Comparison of ENCODE assay signal across 2 cellular contexts in the genomic region with DNA sequence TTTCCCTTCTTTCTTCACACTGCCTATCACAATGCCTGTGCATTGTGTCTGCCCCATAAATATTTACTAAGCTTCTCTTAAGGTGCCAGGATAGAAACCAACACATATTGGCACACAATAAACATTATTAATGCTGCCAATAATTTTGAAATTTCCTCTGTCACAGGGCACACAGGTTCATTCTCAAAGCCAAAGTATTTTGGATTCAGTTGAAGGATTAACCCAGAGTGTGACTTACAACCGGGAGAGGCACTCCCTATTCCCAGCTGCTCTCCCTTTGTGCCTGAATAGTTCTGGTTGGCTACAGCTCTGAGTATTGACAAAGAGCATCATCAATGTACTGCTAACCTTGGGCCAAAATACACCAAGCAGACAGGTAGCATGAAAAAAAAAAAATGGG.
A peak's percentile ranks its signal among the peaks of the same experiment; 100 is the strongest.
TF ChIP-seq lines count a peak whose summit lies in the region.

No MANE protein-coding gene starts in this region.

TF ChIP-seq in liver, 16 proteins besides CTCF, POLR2A, EP300 and RAD21:
- TF ChIP-seq YY1 (IDR thresholded peaks at IDR 0.05), result no peak
- TF ChIP-seq RXRA (IDR thresholded peaks at IDR 0.05), result peak in 1 of 2 donors; percentile 18
- no peak for TF ChIP-seq NR2F2 (IDR thresholded peaks at IDR 0.05)
- no peak for TF ChIP-seq TAF1 (conservative IDR thresholded peaks at IDR 0.05)
- peak; percentile 20 to 31 for TF ChIP-seq HNF4A (conservative IDR thresholded peaks at IDR 0.05)
- TF ChIP-seq MAX (IDR thresholded peaks at IDR 0.05), result no peak
- no peak for TF ChIP-seq FOXA2 (IDR thresholded peaks at IDR 0.05)
TF ChIP-seq in liver: peak in this region for 2.

TF ChIP-seq in HepG2, 621 proteins besides CTCF, POLR2A, EP300 and RAD21:
- TF ChIP-seq ZMYM2 (CRISPR knock-in tag; IDR thresholded peaks at IDR 0.05) (no peak), ZNF569 (CRISPR knock-in tag; IDR thresholded peaks at IDR 0.05; ENCODE audit: borderline replicate concordance) (no peak), YEATS2 (CRISPR knock-in tag; IDR thresholded peaks at IDR 0.05; ENCODE audit: borderline replicate concordance) (no peak), ZNF737 (CRISPR knock-in tag; IDR thresholded peaks at IDR 0.05; ENCODE audit: borderline replicate concordance) (no peak), TCF12 (IDR thresholded peaks at IDR 0.05) (no peak), TCF12 (CRISPR knock-in tag; IDR thresholded peaks at IDR 0.05) (no peak), ZNF709 (CRISPR knock-in tag; IDR thresholded peaks at IDR 0.05) (no peak), STAG1 (CRISPR knock-in tag; IDR thresholded peaks at IDR 0.05) (no peak), NR2C2 (CRISPR knock-in tag; IDR thresholded peaks at IDR 0.05; ENCODE audit: borderline replicate concordance) (no peak), ZNF687 (CRISPR knock-in tag; IDR thresholded peaks at IDR 0.05) (no peak), ZNF788 (CRISPR knock-in tag; IDR thresholded peaks at IDR 0.05; ENCODE audit: borderline replicate concordance) (no peak), ASH2L (IDR thresholded peaks at IDR 0.05; ENCODE audit: insufficient read length, low read depth, low read length) (no peak), ZNF816 (CRISPR knock-in tag; IDR thresholded peaks at IDR 0.05; ENCODE audit: borderline replicate concordance) (no peak)
- TF ChIP-seq, protein P1, sequence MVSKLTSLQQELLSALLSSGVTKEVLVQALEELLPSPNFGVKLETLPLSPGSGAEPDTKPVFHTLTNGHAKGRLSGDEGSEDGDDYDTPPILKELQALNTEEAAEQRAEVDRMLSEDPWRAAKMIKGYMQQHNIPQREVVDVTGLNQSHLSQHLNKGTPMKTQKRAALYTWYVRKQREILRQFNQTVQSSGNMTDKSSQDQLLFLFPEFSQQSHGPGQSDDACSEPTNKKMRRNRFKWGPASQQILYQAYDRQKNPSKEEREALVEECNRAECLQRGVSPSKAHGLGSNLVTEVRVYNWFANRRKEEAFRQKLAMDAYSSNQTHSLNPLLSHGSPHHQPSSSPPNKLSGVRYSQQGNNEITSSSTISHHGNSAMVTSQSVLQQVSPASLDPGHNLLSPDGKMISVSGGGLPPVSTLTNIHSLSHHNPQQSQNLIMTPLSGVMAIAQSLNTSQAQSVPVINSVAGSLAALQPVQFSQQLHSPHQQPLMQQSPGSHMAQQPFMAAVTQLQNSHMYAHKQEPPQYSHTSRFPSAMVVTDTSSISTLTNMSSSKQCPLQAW (CRISPR knock-in tag; IDR thresholded peaks at IDR 0.05), result no peak
- TF ChIP-seq, protein P2, sequence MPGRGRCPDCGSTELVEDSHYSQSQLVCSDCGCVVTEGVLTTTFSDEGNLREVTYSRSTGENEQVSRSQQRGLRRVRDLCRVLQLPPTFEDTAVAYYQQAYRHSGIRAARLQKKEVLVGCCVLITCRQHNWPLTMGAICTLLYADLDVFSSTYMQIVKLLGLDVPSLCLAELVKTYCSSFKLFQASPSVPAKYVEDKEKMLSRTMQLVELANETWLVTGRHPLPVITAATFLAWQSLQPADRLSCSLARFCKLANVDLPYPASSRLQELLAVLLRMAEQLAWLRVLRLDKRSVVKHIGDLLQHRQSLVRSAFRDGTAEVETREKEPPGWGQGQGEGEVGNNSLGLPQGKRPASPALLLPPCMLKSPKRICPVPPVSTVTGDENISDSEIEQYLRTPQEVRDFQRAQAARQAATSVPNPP (CRISPR knock-in tag; IDR thresholded peaks at IDR 0.05), result no peak
